ENCODE assay signal across 8 cellular contexts in the genomic region with DNA sequence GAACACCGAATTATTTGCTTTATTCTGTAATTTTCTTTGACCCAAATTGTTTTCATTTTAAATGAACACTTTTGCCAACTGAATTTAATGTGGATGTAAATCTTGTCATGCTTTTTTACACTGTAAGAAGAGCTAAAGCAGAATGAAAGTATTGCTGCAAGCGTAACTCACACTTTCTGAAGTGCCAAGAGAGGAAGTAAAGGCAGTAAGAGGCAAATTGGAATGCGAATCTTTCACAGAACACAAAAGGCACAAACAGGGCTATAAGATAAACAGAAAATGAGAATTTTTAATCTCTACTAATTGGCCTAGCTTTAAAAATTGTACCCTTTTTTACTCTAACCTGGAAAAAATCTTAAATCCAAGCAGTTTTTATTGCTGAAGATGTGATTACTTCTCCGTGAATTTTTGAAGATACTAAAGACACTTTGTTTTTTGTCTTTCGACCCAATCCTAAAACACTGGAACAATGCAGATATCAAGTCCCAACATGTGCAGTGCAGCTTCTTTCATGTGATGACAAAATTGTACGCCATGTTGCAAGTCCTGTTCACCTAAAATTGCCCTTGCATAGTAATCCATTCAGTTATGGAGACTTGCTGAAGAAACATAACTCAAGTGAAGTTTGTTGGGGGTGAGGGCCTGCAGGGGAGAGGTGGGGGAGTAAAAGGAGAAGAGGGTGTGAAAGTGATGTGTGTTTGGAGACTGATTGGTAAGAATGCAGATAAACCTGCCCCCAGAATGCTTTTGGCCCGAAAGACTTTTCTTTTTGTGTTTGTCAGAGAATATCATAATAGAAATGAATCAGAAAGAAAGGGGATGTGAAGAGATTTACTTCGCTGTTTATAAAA. TPM values are rescaled to one million over a fixed set of nuclear protein-coding genes. Genes with fewer than 3 reads are reported as not detected.
DNase-seq lines count a peak whose midpoint lies in the region; ATAC-seq lines count a peak whose summit lies in the region.

No MANE protein-coding gene starts in this region.

- peak overlapping the region; percentile 87 for H3K9ac ChIP-seq in iPS-20b (ENCODE audit: low read depth, low read length)

- H3K36me3 Mint-ChIP-seq in activated CD4-positive, alpha-beta T cell treated with anti-CD3 and anti-CD28 coated beads, Interleukin-2, amount 10 ng/mL, durations not matched to agents 24 days and 14 days (ENCODE audit: low read depth), result peaks cover 36% of the 10 kb centered on the region
- peaks cover 26% of the 10 kb centered on the region for H3K36me3 Mint-ChIP-seq in activated CD4-positive, alpha-beta memory T cell treated with anti-CD3 and anti-CD28 coated beads for 36 hours
- peaks cover 11 to 38% of the 10 kb centered on the region in 2 donors for H3K36me3 Mint-ChIP-seq in stimulated activated naive B cell treated with anti-CD40 and anti-IgM and Interleukin-4, amounts not matched to agents 10 μg/mL and 1 μg/mL and 100 μg/mL, for 72 hours

- peaks cover 11% of the 10 kb centered on the region; the same call in 1 of the 2 replicates for H3K4me1 ChIP-seq in iPS-20b (ENCODE audit: insufficient read depth, low read length)

- POLR2A ChIA-PET in activated CD4-positive, alpha-beta memory T cell treated with anti-CD3 and anti-CD28 coated beads for 36 hours (lab: Charles Lee), result interaction anchor here (0.6 to 3.1 kb wide), 3 partner anchors 73 to 1334 kb away, joined by 3 to 33 read pairs (median 4); partner anchors contain the start of genes CLK3 and SIN3A

- no peak for ATAC-seq in stimulated activated naive B cell treated with anti-CD40 and anti-IgM and Interleukin-4, amounts not matched to agents 10 μg/mL and 1 μg/mL and 100 μg/mL, for 72 hours (replicated peaks)

- peaks cover 56% of the 10 kb centered on the region for H3K4me1 Mint-ChIP-seq in activated CD4-positive, alpha-beta T cell treated with anti-CD3 and anti-CD28 coated beads, Interleukin-2, amount 10 ng/mL, durations not matched to agents 24 days and 14 days
- peaks cover 62% of the 10 kb centered on the region for H3K4me1 Mint-ChIP-seq in activated CD4-positive, alpha-beta memory T cell treated with anti-CD3 and anti-CD28 coated beads for 36 hours (ENCODE audit: low read depth)
- peaks cover 43 to 54% of the 10 kb centered on the region in 2 donors for H3K4me1 Mint-ChIP-seq in stimulated activated naive B cell treated with anti-CD40 and anti-IgM and Interleukin-4, amounts not matched to agents 10 μg/mL and 1 μg/mL and 100 μg/mL, for 72 hours

- no peak overlapping the region for H3K27ac ChIP-seq in iPS-20b (ENCODE audit: low read length)

- H3K27ac Mint-ChIP-seq in activated CD4-positive, alpha-beta T cell treated with anti-CD3 and anti-CD28 coated beads, Interleukin-2, amount 10 ng/mL, durations not matched to agents 24 days and 14 days, result peak overlapping the region; percentile 92
- H3K27ac Mint-ChIP-seq in activated CD4-positive, alpha-beta memory T cell treated with anti-CD3 and anti-CD28 coated beads for 36 hours, result peak overlapping the region; percentile 92
- H3K27ac Mint-ChIP-seq in stimulated activated naive B cell treated with anti-CD40 and anti-IgM and Interleukin-4, amounts not matched to agents 10 μg/mL and 1 μg/mL and 100 μg/mL, for 72 hours, result peak overlapping the region; percentile 96

- in situ Hi-C loops in ACHN (cut with HindIII; ENCODE audit: low pct_ligation_motif_present, low pct_unique_long_range_greater_than_20kb, low sequenced_read_pairs), result no loop called here

- H3K36me3 ChIP-seq in iPS-20b (ENCODE audit: insufficient read depth, low read depth, low read length), result peaks cover 29% of the 10 kb centered on the region

- CTCF ChIA-PET in activated CD4-positive, alpha-beta memory T cell treated with anti-CD3 and anti-CD28 coated beads for 36 hours (lab: Charles Lee), result interaction anchor here (0.7 to 2.6 kb wide), 7 partner anchors 11 to 160 kb away, joined by 3 to 10 read pairs (median 5); partner anchors contain the start of genes CLK3 and UBL7

- H3K9me3 ChIP-seq in iPS-20b (ENCODE audit: insufficient read depth, low read depth, low read length), result no peaks in the 10 kb centered on the region

- peak overlapping the region; percentile 91 for H3K4me3 ChIP-seq in iPS-20b (ENCODE audit: low read length)

- peak overlapping the region; percentile 98 for H3K4me3 Mint-ChIP-seq in activated CD4-positive, alpha-beta T cell treated with anti-CD3 and anti-CD28 coated beads, Interleukin-2, amount 10 ng/mL, durations not matched to agents 24 days and 14 days
- H3K4me3 Mint-ChIP-seq in activated CD4-positive, alpha-beta memory T cell treated with anti-CD3 and anti-CD28 coated beads for 36 hours, result peak overlapping the region; percentile 92
- peak overlapping the region; percentile 96 to 99 for H3K4me3 Mint-ChIP-seq in stimulated activated naive B cell treated with anti-CD40 and anti-IgM and Interleukin-4, amounts not matched to agents 10 μg/mL and 1 μg/mL and 100 μg/mL, for 72 hours

- no peaks in the 10 kb centered on the region for H3K27me3 ChIP-seq in iPS-20b (ENCODE audit: insufficient read depth, low read length)

- intact Hi-C loops in activated CD4-positive, alpha-beta T cell treated with anti-CD3 and anti-CD28 coated beads, Interleukin-2, amount 10 ng/mL, durations not matched to agents 24 days and 14 days (cut with micrococcal nuclease), result loop anchor here (5.0 to 10.0 kb wide), 4 partner anchors 108 to 660 kb away; partner anchors contain the start of genes C15orf39, PML, SEMA7A and STOML1
- intact Hi-C loops in activated CD4-positive, alpha-beta memory T cell treated with anti-CD3 and anti-CD28 coated beads for 36 hours (cut with micrococcal nuclease), result loop anchor here (1.0 to 5.0 kb wide), 7 partner anchors 72 to 550 kb away; partner anchors contain the start of genes COX5A, PML and STOML1

- DNase-seq in activated CD4-positive, alpha-beta T cell treated with anti-CD3 and anti-CD28 coated beads, Interleukin-2, amount 10 ng/mL, durations not matched to agents 24 days and 14 days, result no peak
- DNase-seq in activated CD4-positive, alpha-beta T cell treated with anti-CD3 and anti-CD28 coated beads for 1 hour, result no peak
- no peak for DNase-seq in activated CD4-positive, alpha-beta memory T cell treated with anti-CD3 and anti-CD28 coated beads for 36 hours
- DNase-seq in stimulated activated naive B cell treated with anti-CD40 and anti-IgM and Interleukin-4, amounts not matched to agents 10 μg/mL and 1 μg/mL and 100 μg/mL, for 72 hours, result no peak
- DNase-seq in ACHN (no peak), NCI-H748 (lab: John Stamatoyannopoulos, UW; ENCODE audit: unreplicated experiment) (no peak), T1000 (lab: John Stamatoyannopoulos, UW) (no peak)

- no peaks in the 10 kb centered on the region for H3K27me3 Mint-ChIP-seq in activated CD4-positive, alpha-beta T cell treated with anti-CD3 and anti-CD28 coated beads, Interleukin-2, amount 10 ng/mL, durations not matched to agents 24 days and 14 days
- no peaks in the 10 kb centered on the region for H3K27me3 Mint-ChIP-seq in activated CD4-positive, alpha-beta memory T cell treated with anti-CD3 and anti-CD28 coated beads for 36 hours
- H3K27me3 Mint-ChIP-seq in stimulated activated naive B cell treated with anti-CD40 and anti-IgM and Interleukin-4, amounts not matched to agents 10 μg/mL and 1 μg/mL and 100 μg/mL, for 72 hours, result no peaks in the 10 kb centered on the region

- no peaks in the 10 kb centered on the region for H3K9me3 Mint-ChIP-seq in activated CD4-positive, alpha-beta T cell treated with anti-CD3 and anti-CD28 coated beads, Interleukin-2, amount 10 ng/mL, durations not matched to agents 24 days and 14 days
- no peaks in the 10 kb centered on the region for H3K9me3 Mint-ChIP-seq in activated CD4-positive, alpha-beta memory T cell treated with anti-CD3 and anti-CD28 coated beads for 36 hours
- no peaks in the 10 kb centered on the region for H3K9me3 Mint-ChIP-seq in stimulated activated naive B cell treated with anti-CD40 and anti-IgM and Interleukin-4, amounts not matched to agents 10 μg/mL and 1 μg/mL and 100 μg/mL, for 72 hours

RNA-seq across cellular contexts. Expression of gene ARID3B, which starts 1.4 kb away (rescaled TPM):
- total RNA-seq in activated CD4-positive, alpha-beta T cell treated with anti-CD3 and anti-CD28 coated beads, Interleukin-2, amount 10 ng/mL, durations not matched to agents 24 days and 14 days, result 31.1 and 33.9 TPM in 2 replicates
- total RNA-seq in activated CD4-positive, alpha-beta memory T cell treated with anti-CD3 and anti-CD28 coated beads for 36 hours, result 10 to 100 TPM; 27.3 to 28.6 TPM
